Comparison of ENCODE assay signal across 8 cellular contexts in the genomic region with DNA sequence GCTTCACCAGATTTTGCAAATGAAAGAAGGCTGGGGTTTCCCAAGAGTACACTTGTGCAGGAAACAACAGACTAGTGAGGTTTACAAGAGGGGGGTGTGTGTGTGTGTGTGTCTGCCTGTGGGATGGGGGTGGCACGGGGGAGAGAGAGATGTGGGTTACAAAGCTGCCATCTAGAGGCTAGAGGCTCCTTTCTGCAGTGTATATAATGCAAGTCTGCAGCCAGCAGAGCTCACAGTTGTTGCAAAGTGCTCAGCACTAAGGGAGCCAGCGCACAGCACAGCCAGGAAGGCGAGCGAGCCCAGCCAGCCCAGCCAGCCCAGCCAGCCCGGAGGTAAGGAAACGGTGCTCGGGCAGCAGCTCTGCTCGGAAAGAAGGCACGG. TPM values are rescaled to one million over a fixed set of nuclear protein-coding genes. Genes with fewer than 3 reads are reported as not detected.
DNase-seq lines count a peak whose midpoint lies in the region; ATAC-seq and TF ChIP-seq lines count a peak whose summit lies in the region.

TSS of gene ACKR3 (plus strand) at position 233 of the 381 bp plus-strand sequence. CDS start 10,641 bp downstream, outside the sequence.

- H3K27ac Mint-ChIP-seq in CD4-positive, CD25-positive, alpha-beta regulatory T cell = peak within 1 kb of the TSS in 2 of 3 donors; percentile 44 to 52
- no peak within 1 kb of the TSS for H3K27ac Mint-ChIP-seq in activated T-helper 17 cell treated with anti-CD3 and anti-CD28 coated beads, Interleukin-2, amount 50 U/mL, for 72 hours

- peak; percentile 95 to 96 for ATAC-seq in CD4-positive, CD25-positive, alpha-beta regulatory T cell (ENCODE audit: low read depth in 2 of 2)
- peak; percentile 79 for ATAC-seq in GM19395 (IDR thresholded peaks at IDR 0.05; ENCODE audit: unreplicated experiment)
- ATAC-seq in HG03520 (IDR thresholded peaks at IDR 0.05; ENCODE audit: unreplicated experiment) = peak; percentile 74
- ATAC-seq in PC-3 = peak; percentile 99
- peak; percentile 96 for ATAC-seq in activated T-helper 17 cell treated with anti-CD3 and anti-CD28 coated beads, Interleukin-2, amount 50 U/mL, for 72 hours (replicated peaks)

- H3K4me3 Mint-ChIP-seq in CD4-positive, CD25-positive, alpha-beta regulatory T cell = peak within 1 kb of the TSS; percentile 67 to 91 (median 80)
- peak within 1 kb of the TSS; percentile 75 for H3K4me3 Mint-ChIP-seq in activated T-helper 17 cell treated with anti-CD3 and anti-CD28 coated beads, Interleukin-2, amount 50 U/mL, for 72 hours

- CTCF ChIA-PET in PC-3 (lab: Charles Lee) = interaction anchor here (0.6 to 1.6 kb wide), 7 partner anchors 31 to 656 kb away, joined by 3 to 14 read pairs (median 3); no protein-coding TSS in a partner anchor

- peak within 1 kb of the TSS; percentile 29; the same call in 1 of the 2 replicates for H3K9ac ChIP-seq in PC-3 (ENCODE audit: low read length)

- H3K36me3 Mint-ChIP-seq in CD4-positive, CD25-positive, alpha-beta regulatory T cell = peaks cover 24% of the 10 kb centered on the region
- no peaks in the 10 kb centered on the region for H3K36me3 Mint-ChIP-seq in activated T-helper 17 cell treated with anti-CD3 and anti-CD28 coated beads, Interleukin-2, amount 50 U/mL, for 72 hours (ENCODE audit: low read depth)

- peaks cover 26% of the 10 kb centered on the region for H3K4me1 ChIP-seq in CD4-positive, CD25-positive, alpha-beta regulatory T cell (ENCODE audit: control insufficient read depth, insufficient read depth, low read length, poor library complexity, severe bottlenecking)
- H3K4me1 ChIP-seq in PC-3 (ENCODE audit: insufficient read depth, low read length) (peaks cover 21% of the 10 kb centered on the region; the same call in 1 of the 2 replicates), neuron (ENCODE audit: insufficient read depth, low read length) (peaks cover 47% of the 10 kb centered on the region)

- H2AFZ ChIP-seq in PC-3 (ENCODE audit: low read length) = peak within 1 kb of the TSS; percentile 75
- H2AFZ ChIP-seq in neuron (ENCODE audit: low read depth, low read length) = no peak within 1 kb of the TSS

- H3K4me3 ChIP-seq in CD4-positive, CD25-positive, alpha-beta regulatory T cell (ENCODE audit: low read depth, low read length) = peak within 1 kb of the TSS; percentile 68
- peak within 1 kb of the TSS; percentile 70 for H3K4me3 ChIP-seq in PC-3 (ENCODE audit: low read length)
- H3K4me3 ChIP-seq in foreskin fibroblast (ENCODE audit: low read depth in 1 of 2, low read length in 2 of 2) = peak within 1 kb of the TSS; percentile 35 to 70
- H3K4me3 ChIP-seq in neuron (ENCODE audit: low read length) = peak within 1 kb of the TSS; percentile 84

- H3K79me2 ChIP-seq in PC-3 (ENCODE audit: low read length) = no peaks in the 10 kb centered on the region

- H3K4me2 ChIP-seq in PC-3 (ENCODE audit: low read length) = peak within 1 kb of the TSS; percentile 89

- H3K27ac ChIP-seq in CD4-positive, CD25-positive, alpha-beta regulatory T cell (ENCODE audit: insufficient read depth, low read length, poor library complexity, severe bottlenecking) = peak within 1 kb of the TSS; percentile 25
- no peak within 1 kb of the TSS for H3K27ac ChIP-seq in PC-3 (ENCODE audit: low read length)

- H3K9me3 ChIP-seq in CD4-positive, CD25-positive, alpha-beta regulatory T cell (ENCODE audit: control insufficient read depth in 2 of 2, low read length in 2 of 2) = no peaks in the 10 kb centered on the region
- H3K9me3 ChIP-seq in PC-3 (ENCODE audit: low read length) (no peaks in the 10 kb centered on the region), neuron (ENCODE audit: low read length) (no peaks in the 10 kb centered on the region)

- no peaks in the 10 kb centered on the region for H4K20me1 ChIP-seq in PC-3 (ENCODE audit: low read length)

- H3K36me3 ChIP-seq in CD4-positive, CD25-positive, alpha-beta regulatory T cell (ENCODE audit: control insufficient read depth, insufficient read depth, low read length) = peaks cover 7% of the 10 kb centered on the region
- H3K36me3 ChIP-seq in PC-3 (ENCODE audit: low read depth, low read length) (no peaks in the 10 kb centered on the region), neuron (ENCODE audit: insufficient read depth, low read length) (peaks cover 31% of the 10 kb centered on the region)

- BruUV-seq in PC-3 (replicated peaks; lab: Mats Ljungman, UMichigan) = no TSS peak

- H3F3A ChIP-seq in PC-3 (ENCODE audit: low read length, unreplicated experiment) = no peaks in the 10 kb centered on the region

- H3K9me2 ChIP-seq in PC-3 (replicated peaks; ENCODE audit: low read length) = no peaks in the 10 kb centered on the region

- intact Hi-C loops in PC-3 (cut with micrococcal nuclease) = loop anchor here (1.0 to 5.0 kb wide), 3 partner anchors 57 to 457 kb away; no protein-coding TSS in a partner anchor

- DNase-seq in CD4-positive, CD25-positive, alpha-beta regulatory T cell = peak; percentile 42 to 88 (median 76)
- DNase-seq in PC-3 = peak; percentile 82
- DNase-seq in foreskin fibroblast = peak; percentile 29 to 61

- no peaks in the 10 kb centered on the region for H3K9me3 Mint-ChIP-seq in CD4-positive, CD25-positive, alpha-beta regulatory T cell
- H3K9me3 Mint-ChIP-seq in activated T-helper 17 cell treated with anti-CD3 and anti-CD28 coated beads, Interleukin-2, amount 50 U/mL, for 72 hours = no peaks in the 10 kb centered on the region

- TF ChIP-seq CTCF in PC-3 (conservative IDR thresholded peaks at IDR 0.05; ENCODE audit: low read depth, low read length) = peak; percentile 66
- peak; percentile 50 for TF ChIP-seq CTCF in foreskin fibroblast (IDR thresholded peaks at IDR 0.05; ENCODE audit: low read depth, low read length)
- no peak for TF ChIP-seq CTCF in subcutaneous adipose tissue (IDR thresholded peaks at IDR 0.05; ENCODE audit: low read depth)

- H3K4me1 Mint-ChIP-seq in CD4-positive, CD25-positive, alpha-beta regulatory T cell = peaks cover 13 to 44% (median 17%) of the 10 kb centered on the region in 4 donors
- H3K4me1 Mint-ChIP-seq in activated T-helper 17 cell treated with anti-CD3 and anti-CD28 coated beads, Interleukin-2, amount 50 U/mL, for 72 hours = no peaks in the 10 kb centered on the region

- no peaks in the 10 kb centered on the region for H3K27me3 ChIP-seq in CD4-positive, CD25-positive, alpha-beta regulatory T cell (ENCODE audit: control insufficient read depth, insufficient read depth, low read length)
- no peaks in the 10 kb centered on the region for H3K27me3 ChIP-seq in PC-3 (ENCODE audit: low read length)
- H3K27me3 ChIP-seq in neuron (ENCODE audit: insufficient read depth, low read length) = no peaks in the 10 kb centered on the region

- no peaks in the 10 kb centered on the region for H3K27me3 Mint-ChIP-seq in CD4-positive, CD25-positive, alpha-beta regulatory T cell
- no peaks in the 10 kb centered on the region for H3K27me3 Mint-ChIP-seq in activated T-helper 17 cell treated with anti-CD3 and anti-CD28 coated beads, Interleukin-2, amount 50 U/mL, for 72 hours

- POLR2A ChIA-PET in PC-3 (lab: Charles Lee; ENCODE audit: unreplicated experiment) = no interaction called here

RNA-seq across cellular contexts. Expression of gene ACKR3, which starts in this region (rescaled TPM):
- total RNA-seq in CD4-positive, CD25-positive, alpha-beta regulatory T cell = 3.0 TPM
- 1 to 10 TPM; 3.9 to 7.9 (median 5.5) TPM for polyA plus RNA-seq in CD4-positive, CD25-positive, alpha-beta regulatory T cell
- total RNA-seq in PC-3 (2014; rRNA removed) (0.86 and 3.1 TPM in 2 replicates), subcutaneous adipose tissue (10 to 100 TPM; 26.3 to 84.9 (median 38.6) TPM)
- total RNA-seq in activated T-helper 17 cell treated with anti-CD3 and anti-CD28 coated beads, Interleukin-2, amount 50 U/mL, for 72 hours = 1 to 10 TPM in 1 of 2 donors, under 1 TPM in 1; 0.86 to 1.7 TPM
